ENCODE assay signal across 23 cellular contexts in genomic region chr3:141610993-141611392, GRCh38.
"Had no signal": no experiment of that assay in that cellular context is flagged by ENCODE, and none has a peak within 500 bp of the region (broad histone marks: within the 10 kb centered on the region; RNA-seq: fewer than 3 reads in every experiment).

No MANE protein-coding gene starts in this region.

- H3K27ac Mint-ChIP-seq: activated CD4-positive, alpha-beta memory T cell treated with anti-CD3 and anti-CD28 coated beads, Interleukin-2, amount 10 ng/mL, durations not matched to agents 7 days and 5 days; mesothelial cell of epicardium; neural progenitor cell had no signal

- DNase-seq: activated CD4-positive, alpha-beta memory T cell treated with anti-CD3 and anti-CD28 coated beads, Interleukin-2, amount 10 ng/mL, durations not matched to agents 7 days and 5 days; activated CD4-positive, alpha-beta T cell treated with anti-CD3 and anti-CD28 coated beads for 48 hours; activated CD4-positive, CD25-positive, alpha-beta regulatory T cell; activated CD8-positive, alpha-beta memory T cell treated with anti-CD3 and anti-CD28 coated beads, Interleukin-2, amount 50 U/mL, for 4 hours; activated naive CD4-positive, alpha-beta T cell treated with Interleukin-2 at 50 U/mL for 16 hours; colonic mucosa; erythroblast; foreskin melanocyte; glutamatergic neuron; hippocampal formation; islet precursor cell; psoas muscle; right cardiac atrium; stimulated activated CD4-positive, alpha-beta T cell treated with anti-CD3 and anti-CD28 coated beads, Interleukin-2, amount 100 ng/mL, for 24 hours; stimulated activated naive CD8-positive, alpha-beta T cell treated with anti-CD3 and anti-CD28 coated beads, Interleukin-15, Interleukin-2, amounts not matched to agents 100 U/mL and 50 U/mL, for 24 hours; substantia nigra; T-helper 1 cell; T-helper 9 cell; tibial artery had no signal

- H3K9me3 ChIP-seq: ascending aorta, colonic mucosa, psoas muscle, tibial artery had no signal

- ATAC-seq: psoas muscle; right cardiac atrium; stimulated activated naive CD8-positive, alpha-beta T cell treated with anti-CD3 and anti-CD28 coated beads, Interleukin-15, Interleukin-2, amounts not matched to agents 100 U/mL and 50 U/mL, for 24 hours had no signal

- H3K4me3 Mint-ChIP-seq: activated CD4-positive, alpha-beta memory T cell treated with anti-CD3 and anti-CD28 coated beads, Interleukin-2, amount 10 ng/mL, durations not matched to agents 7 days and 5 days; central memory CD8-positive, alpha-beta T cell; mesothelial cell of epicardium; neural progenitor cell had no signal

- H3K4me1 Mint-ChIP-seq: activated CD4-positive, alpha-beta memory T cell treated with anti-CD3 and anti-CD28 coated beads, Interleukin-2, amount 10 ng/mL, durations not matched to agents 7 days and 5 days; neural progenitor cell had no signal

- H3K4me1 ChIP-seq: colonic mucosa, neural progenitor cell, psoas muscle had no signal

- H3K36me3 ChIP-seq: colonic mucosa had no signal

- H3K9me3 Mint-ChIP-seq: activated CD4-positive, alpha-beta memory T cell treated with anti-CD3 and anti-CD28 coated beads, Interleukin-2, amount 10 ng/mL, durations not matched to agents 7 days and 5 days; central memory CD8-positive, alpha-beta T cell; mesothelial cell of epicardium; neural progenitor cell had no signal

- H3K27me3 ChIP-seq: ascending aorta, colonic mucosa, neural progenitor cell, tibial artery had no signal

- H3K4me3 ChIP-seq: ascending aorta, colonic mucosa, neural progenitor cell, psoas muscle, tibial artery had no signal

- H3K27ac ChIP-seq: ascending aorta, colonic mucosa, neural progenitor cell, psoas muscle, tibial artery had no signal

- H3K27me3 Mint-ChIP-seq: activated CD4-positive, alpha-beta memory T cell treated with anti-CD3 and anti-CD28 coated beads, Interleukin-2, amount 10 ng/mL, durations not matched to agents 7 days and 5 days; central memory CD8-positive, alpha-beta T cell had no signal
